ENCODE assay signal across 8 cellular contexts in the genomic region with DNA sequence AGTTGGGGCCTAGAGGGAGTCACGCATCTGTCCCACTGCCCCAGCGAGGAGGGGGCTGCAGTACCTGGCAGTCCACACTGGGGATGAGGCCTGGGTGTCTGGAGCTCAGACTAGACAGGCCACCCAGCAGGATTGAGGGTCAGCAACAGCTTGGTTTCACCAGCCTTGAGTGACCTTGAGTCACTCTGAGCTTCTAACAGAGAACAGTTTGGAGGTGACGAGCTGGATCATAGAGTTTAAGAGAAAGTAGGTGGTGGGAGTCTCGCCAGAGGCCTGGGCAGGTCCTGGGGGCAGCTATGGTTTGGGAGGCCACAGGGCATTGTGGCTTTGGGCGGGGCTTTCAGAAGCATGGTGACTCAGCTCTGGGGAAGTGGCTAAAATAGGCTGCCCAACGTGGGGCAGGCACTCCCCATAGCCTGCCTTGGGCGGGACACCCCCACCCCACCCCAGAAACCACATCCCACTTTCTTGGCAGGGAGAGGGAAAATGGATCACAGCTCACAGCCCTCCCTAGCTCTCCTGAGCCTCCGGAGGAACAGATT. TPM values are rescaled to one million over a fixed set of nuclear protein-coding genes. Genes with fewer than 3 reads are reported as not detected.
A peak's percentile ranks its signal among the peaks of the same experiment; 100 is the strongest.
DNase-seq lines count a peak whose midpoint lies in the region; ATAC-seq lines count a peak whose summit lies in the region.

No MANE protein-coding gene starts in this region.

- peak; percentile 84 for DNase-seq in UCSD-AML1 (lab: John Stamatoyannopoulos, UW; ENCODE audit: unreplicated experiment)
- peak; percentile 80 for DNase-seq in Right ventricle myocardium superior
- DNase-seq in activated effector memory CD4-positive, alpha-beta T cell treated with anti-CD3 and anti-CD28 coated beads, Interleukin-2, amount 50 U/mL, for 16 hours = no peak
- DNase-seq in NCI-H187 (lab: John Stamatoyannopoulos, UW) = no peak

- peaks cover 55 to 84% (median 72%) of the 10 kb centered on the region in 10 experiments for H3K4me1 ChIP-seq in BLaER1 treated with 17β-estradiol and CSF1 and Interleukin-3, amounts not matched to agents 10 nM and 100 nM

- no peaks in the 10 kb centered on the region for H3K27me3 ChIP-seq in BLaER1 treated with 17β-estradiol and CSF1 and Interleukin-3, amounts not matched to agents 10 nM and 100 nM

- H3K4me2 ChIP-seq in BLaER1 treated with 17β-estradiol and CSF1 and Interleukin-3, amounts not matched to agents 10 nM and 100 nM = peak overlapping the region; percentile 88 to 99 (median 96)

- H4K20me1 ChIP-seq in BLaER1 treated with 17β-estradiol and CSF1 and Interleukin-3, amounts not matched to agents 10 nM and 100 nM = peaks cover 0 to 44% (median 9%) of the 10 kb centered on the region in 11 experiments; a peak in 12 of 22 replicates

- peak overlapping the region; percentile 19 to 73 (median 66); a peak in 21 of 22 replicates for H3K9ac ChIP-seq in BLaER1 treated with 17β-estradiol and CSF1 and Interleukin-3, amounts not matched to agents 10 nM and 100 nM

- peak overlapping the region; percentile 2 to 56 (median 38); a peak in 15 of 20 replicates for H3K4me3 ChIP-seq in BLaER1 treated with 17β-estradiol and CSF1 and Interleukin-3, amounts not matched to agents 10 nM and 100 nM
- no peak overlapping the region for H3K4me3 ChIP-seq in skin epidermis

- H3K27ac ChIP-seq in BLaER1 treated with 17β-estradiol and CSF1 and Interleukin-3, amounts not matched to agents 10 nM and 100 nM = peak overlapping the region; percentile 17 to 87 (median 74); a peak in 21 of 22 replicates
- H3K27ac ChIP-seq in skin epidermis = peak overlapping the region in 18 of 21 experiments; percentile 2 to 90 (median 74)

- intact Hi-C loops in Right ventricle myocardium superior (cut with DNase I) = no loop called here

- peak; percentile 88 for ATAC-seq in GM19452 (IDR thresholded peaks at IDR 0.05; ENCODE audit: unreplicated experiment)
- peak; percentile 90 for ATAC-seq in HG03432 (IDR thresholded peaks at IDR 0.05; ENCODE audit: unreplicated experiment)
- peak; percentile 16 for ATAC-seq in Right ventricle myocardium superior (ENCODE audit: poor library complexity)

- no peaks in the 10 kb centered on the region for H3K9me3 ChIP-seq in BLaER1 treated with 17β-estradiol and CSF1 and Interleukin-3, amounts not matched to agents 10 nM and 100 nM (replicated peaks in 1 of 11)

- peaks cover 0 to 2% (median under 1%) of the 10 kb centered on the region in 11 experiments; a peak in 5 of 22 replicates for H3K36me3 ChIP-seq in BLaER1 treated with 17β-estradiol and CSF1 and Interleukin-3, amounts not matched to agents 10 nM and 100 nM

RNA-seq across cellular contexts. Expression of gene CDC42EP4, which starts 20.5 kb away (rescaled TPM):
- 53.0 TPM for total RNA-seq in Right ventricle myocardium superior

RNA-seq across cellular contexts. Expression of gene CPSF4L, which starts 29.7 kb away (rescaled TPM):
- total RNA-seq in Right ventricle myocardium superior = not detected

Comparison
In these comparisons a context has a peak if more than half of its experiments do, and no peak if none do; other contexts are left out.
1. H3K4me3 ChIP-seq: peak in BLaER1 treated with 17β-estradiol and CSF1 and Interleukin-3, amounts not matched to agents 10 nM and 100 nM (10 of 10); none in skin epidermis (0 of 7).
2. ATAC-seq: peak in every context shown above with its lines; median percentile 90 in HG03432; 88 in GM19452; 16 in Right ventricle myocardium superior.
3. DNase-seq: peak in UCSD-AML1 (single experiment) and Right ventricle myocardium superior (single experiment); none in activated effector memory CD4-positive, alpha-beta T cell treated with anti-CD3 and anti-CD28 coated beads, Interleukin-2, amount 50 U/mL, for 16 hours (single experiment) and NCI-H187 (0 of 2).